Comparison of ENCODE assay signal across 8 cellular contexts in the genomic region with DNA sequence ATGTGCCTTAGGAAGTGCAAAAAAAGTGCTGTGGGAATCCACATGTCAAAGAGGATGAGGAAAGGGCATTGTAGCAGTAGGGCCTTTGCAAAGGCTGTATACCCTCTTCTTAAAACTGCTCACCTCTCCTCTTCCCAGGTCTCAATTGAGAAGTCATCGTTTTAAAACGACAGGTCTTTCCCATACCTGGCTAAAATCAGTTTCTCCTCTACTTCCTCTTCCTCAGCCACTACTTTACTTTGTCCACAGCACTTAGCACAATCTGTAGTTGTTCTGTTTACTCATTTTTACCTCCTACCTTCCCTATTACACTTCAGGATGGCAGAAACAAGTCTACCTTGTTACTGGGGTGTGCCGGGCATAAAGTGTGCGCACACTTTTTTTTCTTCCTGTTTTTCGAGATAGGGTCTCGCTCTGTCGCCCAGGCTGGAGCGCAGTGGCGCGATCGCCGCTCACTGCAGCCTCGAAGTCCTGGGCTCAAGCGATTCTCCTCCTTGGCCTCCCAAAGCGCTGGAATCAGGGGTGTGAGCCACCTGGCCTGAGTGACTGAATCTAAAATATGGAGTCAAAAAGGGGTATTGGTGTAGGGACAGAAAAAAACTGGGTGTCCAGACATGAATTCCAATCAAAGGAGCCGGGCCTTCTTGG. TPM values are rescaled to one million over a fixed set of nuclear protein-coding genes. Genes with fewer than 3 reads are reported as not detected.
A peak's percentile ranks its signal among the peaks of the same experiment; 100 is the strongest.
DNase-seq lines count a peak whose midpoint lies in the region; ATAC-seq and TF ChIP-seq lines count a peak whose summit lies in the region.

No MANE protein-coding gene starts in this region.

- H3K79me2 ChIP-seq in PC-3 (ENCODE audit: low read length), result no peaks in the 10 kb centered on the region
- no peaks in the 10 kb centered on the region for H3K79me2 ChIP-seq in neural cell (replicated peaks; ENCODE audit: insufficient read depth, low read length)

- TF ChIP-seq RAD21 in neural cell (conservative IDR thresholded peaks at IDR 0.05), result no peak

- no peaks in the 10 kb centered on the region for H3K9me2 ChIP-seq in PC-3 (replicated peaks; ENCODE audit: low read length)
- H3K9me2 ChIP-seq in neural cell (ENCODE audit: insufficient read depth, low read length), result no peaks in the 10 kb centered on the region

- H3F3A ChIP-seq in PC-3 (ENCODE audit: low read length, unreplicated experiment), result no peaks in the 10 kb centered on the region
- H3F3A ChIP-seq in neural cell (ENCODE audit: insufficient read depth, low read length, poor library complexity, severe bottlenecking), result no peaks in the 10 kb centered on the region

- H3K27me3 ChIP-seq in PC-3 (ENCODE audit: low read length), result no peaks in the 10 kb centered on the region
- no peaks in the 10 kb centered on the region for H3K27me3 ChIP-seq in neural cell (ENCODE audit: insufficient read depth, low read depth, low read length)

- H3K36me3 ChIP-seq in PC-3 (ENCODE audit: low read depth, low read length) (no peaks in the 10 kb centered on the region), neural cell (ENCODE audit: insufficient read depth, low read length) (no peaks in the 10 kb centered on the region)

- TSS peak; percentile 92 for BruUV-seq in PC-3 (replicated peaks; lab: Mats Ljungman, UMichigan)

- ATAC-seq in GM18511 (IDR thresholded peaks at IDR 0.05; ENCODE audit: unreplicated experiment), result peak; percentile 27
- peak; percentile 7 for ATAC-seq in HG02623 (IDR thresholded peaks at IDR 0.05; ENCODE audit: unreplicated experiment)
- no peak for ATAC-seq in PC-3

- H2AFZ ChIP-seq in PC-3 (ENCODE audit: low read length) (peak overlapping the region; percentile 88), neural cell (ENCODE audit: low read depth, low read length) (peak overlapping the region; percentile 80)

- intact Hi-C loops in PC-3 (cut with micrococcal nuclease), result loop anchor here (1.0 to 2.0 kb wide), 2 partner anchors 9 to 40 kb away; no protein-coding TSS in a partner anchor

- in situ Hi-C loops in GM13977 (cut with MboI; ENCODE audit: low pct_unique_long_range_greater_than_20kb, low sequenced_read_pairs, unreplicated experiment), result no loop called here

- H3K4me2 ChIP-seq in PC-3 (ENCODE audit: low read length), result peak overlapping the region; percentile 94
- H3K4me2 ChIP-seq in neural cell (ENCODE audit: low read length), result peak overlapping the region; percentile 51

- peaks cover 42% of the 10 kb centered on the region for H3K4me1 ChIP-seq in PC-3 (ENCODE audit: insufficient read depth, low read length)

- H3K9me3 ChIP-seq in PC-3 (ENCODE audit: low read length) (no peaks in the 10 kb centered on the region), neural cell (ENCODE audit: low read length) (no peaks in the 10 kb centered on the region)

- CTCF ChIA-PET in PC-3 (lab: Charles Lee), result interaction anchor here (0.6 kb wide), 1 partner anchor 75 kb away, joined by 3 read pairs; no protein-coding TSS in a partner anchor

- H3K27ac ChIP-seq in PC-3 (ENCODE audit: low read length) (peak overlapping the region; percentile 88), neural cell (ENCODE audit: low read length) (peak overlapping the region; percentile 71)

- TF ChIP-seq CTCF in PC-3 (conservative IDR thresholded peaks at IDR 0.05; ENCODE audit: low read depth, low read length) (no peak), epithelial cell of esophagus (IDR thresholded peaks at IDR 0.05; ENCODE audit: insufficient read depth, low read depth, low read length, missing control alignments) (no peak), neural cell (IDR thresholded peaks at IDR 0.05; ENCODE audit: poor library complexity, severe bottlenecking) (no peak), GM13977 (IDR thresholded peaks at IDR 0.05; ENCODE audit: extremely low read depth, insufficient read depth, missing control alignments) (no peak)

- H3K9ac ChIP-seq in PC-3 (ENCODE audit: low read length) (peak overlapping the region; percentile 91), neural cell (ENCODE audit: low read length) (peak overlapping the region; percentile 75)

- TF ChIP-seq EP300 in neural cell (conservative IDR thresholded peaks at IDR 0.05; ENCODE audit: poor library complexity, severe bottlenecking), result no peak

- no peak for DNase-seq in PC-3
- DNase-seq in epithelial cell of esophagus (ENCODE audit: low read depth), result no peak
- no peak for DNase-seq in GDM1 (lab: John Stamatoyannopoulos, UW)
- no peak for DNase-seq in NCI-H187 (lab: John Stamatoyannopoulos, UW)
- no peak for DNase-seq in GM13977 (ENCODE audit: low spot score)

- H4K20me1 ChIP-seq in PC-3 (ENCODE audit: low read length) (no peaks in the 10 kb centered on the region), neural cell (ENCODE audit: insufficient read depth) (no peaks in the 10 kb centered on the region)

- POLR2A ChIA-PET in PC-3 (lab: Charles Lee; ENCODE audit: unreplicated experiment), result interaction anchor here (1.0 kb wide), 1 partner anchor 56 kb away, joined by 3 read pairs; no protein-coding TSS in a partner anchor

- H3K4me3 ChIP-seq in PC-3 (ENCODE audit: low read length) (peak overlapping the region; percentile 72), epithelial cell of esophagus (ENCODE audit: low read length) (peak overlapping the region; percentile 56), neural cell (ENCODE audit: low read length) (peak overlapping the region; percentile 72)

TF ChIP-seq in neural cell, 6 proteins besides CTCF, POLR2A, EP300 and RAD21:
- no peak for TF ChIP-seq MXI1 (conservative IDR thresholded peaks at IDR 0.05; ENCODE audit: poor library complexity, severe bottlenecking)
- no peak for TF ChIP-seq POLR2AphosphoS5 (IDR thresholded peaks at IDR 0.05)
- TF ChIP-seq SMC3 (conservative IDR thresholded peaks at IDR 0.05; ENCODE audit: poor library complexity), result no peak
- TF ChIP-seq, protein P1, sequence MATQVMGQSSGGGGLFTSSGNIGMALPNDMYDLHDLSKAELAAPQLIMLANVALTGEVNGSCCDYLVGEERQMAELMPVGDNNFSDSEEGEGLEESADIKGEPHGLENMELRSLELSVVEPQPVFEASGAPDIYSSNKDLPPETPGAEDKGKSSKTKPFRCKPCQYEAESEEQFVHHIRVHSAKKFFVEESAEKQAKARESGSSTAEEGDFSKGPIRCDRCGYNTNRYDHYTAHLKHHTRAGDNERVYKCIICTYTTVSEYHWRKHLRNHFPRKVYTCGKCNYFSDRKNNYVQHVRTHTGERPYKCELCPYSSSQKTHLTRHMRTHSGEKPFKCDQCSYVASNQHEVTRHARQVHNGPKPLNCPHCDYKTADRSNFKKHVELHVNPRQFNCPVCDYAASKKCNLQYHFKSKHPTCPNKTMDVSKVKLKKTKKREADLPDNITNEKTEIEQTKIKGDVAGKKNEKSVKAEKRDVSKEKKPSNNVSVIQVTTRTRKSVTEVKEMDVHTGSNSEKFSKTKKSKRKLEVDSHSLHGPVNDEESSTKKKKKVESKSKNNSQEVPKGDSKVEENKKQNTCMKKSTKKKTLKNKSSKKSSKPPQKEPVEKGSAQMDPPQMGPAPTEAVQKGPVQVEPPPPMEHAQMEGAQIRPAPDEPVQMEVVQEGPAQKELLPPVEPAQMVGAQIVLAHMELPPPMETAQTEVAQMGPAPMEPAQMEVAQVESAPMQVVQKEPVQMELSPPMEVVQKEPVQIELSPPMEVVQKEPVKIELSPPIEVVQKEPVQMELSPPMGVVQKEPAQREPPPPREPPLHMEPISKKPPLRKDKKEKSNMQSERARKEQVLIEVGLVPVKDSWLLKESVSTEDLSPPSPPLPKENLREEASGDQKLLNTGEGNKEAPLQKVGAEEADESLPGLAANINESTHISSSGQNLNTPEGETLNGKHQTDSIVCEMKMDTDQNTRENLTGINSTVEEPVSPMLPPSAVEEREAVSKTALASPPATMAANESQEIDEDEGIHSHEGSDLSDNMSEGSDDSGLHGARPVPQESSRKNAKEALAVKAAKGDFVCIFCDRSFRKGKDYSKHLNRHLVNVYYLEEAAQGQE (IDR thresholded peaks at IDR 0.05; ENCODE audit: borderline replicate concordance), result no peak
- no peak for TF ChIP-seq TAF1 (IDR thresholded peaks at IDR 0.05; ENCODE audit: low read depth)
- TF ChIP-seq EZH2 (IDR thresholded peaks at IDR 0.05; ENCODE audit: borderline replicate concordance, insufficient read depth, low read length, poor library complexity, severe bottlenecking), result no peak

RNA-seq across cellular contexts. Expression of a gene that starts 9.8 kb away (rescaled TPM):
- total RNA-seq in PC-3 (2014; rRNA removed), result 57.2 and 62.7 TPM in 2 replicates
- 30.2 and 31.2 TPM in 2 replicates for polyA plus RNA-seq in neural cell
- polyA minus RNA-seq in neural cell, result 72.8 and 74.4 TPM in 2 replicates
